11 cellular contexts compared by ENCODE assay signal in genomic region chr13:79663420-79663819, GRCh38.
"Had no signal": no experiment of that assay in that cellular context is flagged by ENCODE, and none has a peak within 500 bp of the region (broad histone marks: within the 10 kb centered on the region; RNA-seq: fewer than 3 reads in every experiment).

No MANE protein-coding gene starts in this region.

- H3K36me3 ChIP-seq: vagina had no signal

- H3K9me3 ChIP-seq: vagina had no signal

- H3K4me3 ChIP-seq: dorsolateral prefrontal cortex, vagina had no signal

- ATAC-seq: naive thymus-derived CD8-positive, alpha-beta T cell; stimulated activated naive CD8-positive, alpha-beta T cell treated with anti-CD3 and anti-CD28 coated beads, Interleukin-15, amount 100 ng/mL, for 72 hours had no signal

- H3K27ac ChIP-seq: vagina had no signal

- DNase-seq: activated B cell treated with CpG ODN at 0.5 μM for 24 hours; activated CD4-positive, alpha-beta memory T cell treated with anti-CD3 and anti-CD28 coated beads for 36 hours; activated CD4-positive, alpha-beta T cell treated with anti-CD3 and anti-CD28 coated beads for 4 hours; endodermal cell; foreskin melanocyte; naive thymus-derived CD8-positive, alpha-beta T cell; stimulated activated CD4-positive, alpha-beta T cell treated with anti-CD3 and anti-CD28 coated beads, Interleukin-4, amount 100 ng/mL, for 1 hour; stimulated activated naive CD8-positive, alpha-beta T cell treated with anti-CD3 and anti-CD28 coated beads, Interleukin-15, amount 100 ng/mL, for 72 hours; trophoblast cell had no signal

- H3K27me3 ChIP-seq: dorsolateral prefrontal cortex, vagina had no signal
